1 cellular context compared by ENCODE assay signal in the genomic region with DNA sequence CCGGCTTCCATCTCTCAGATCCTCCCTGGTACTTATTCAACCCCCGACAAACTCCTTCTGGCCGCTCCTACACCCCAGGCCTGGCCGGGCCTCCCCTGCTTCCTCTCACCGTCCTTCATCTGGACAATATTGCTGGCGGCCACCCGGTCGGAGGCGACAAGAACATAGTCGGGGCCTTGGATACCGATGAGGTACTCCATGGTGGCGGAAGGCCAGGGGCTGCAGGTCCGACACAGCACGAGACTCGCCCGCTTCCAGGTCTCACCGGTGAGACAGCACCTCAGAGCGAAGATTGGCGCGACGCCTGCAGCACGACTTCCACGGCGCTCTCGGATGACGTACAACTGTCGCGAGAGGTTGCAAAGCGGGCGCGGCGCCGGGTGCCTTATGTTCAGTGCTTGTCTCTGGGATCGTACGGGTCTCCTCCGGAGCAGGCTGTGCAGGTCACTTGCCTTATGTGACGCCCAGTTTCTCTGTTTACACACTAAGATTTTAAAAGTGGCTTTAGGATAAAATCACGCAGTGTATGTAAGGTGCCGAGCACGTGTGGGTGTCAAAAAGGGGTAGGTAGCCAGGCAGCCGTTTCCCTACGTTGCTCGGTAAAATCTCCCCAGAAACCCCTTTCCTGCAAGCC.
TF ChIP-seq lines count a peak whose summit lies in the region.

TSS of gene PSMB2 (minus strand) at position 294 of the 634 bp plus-strand sequence. CDS start at position 200, 94 bp downstream.

TF ChIP-seq in K562, 482 proteins besides CTCF, POLR2A, EP300 and RAD21 (continued from another document and continues in another):
- TF ChIP-seq, protein P1, sequence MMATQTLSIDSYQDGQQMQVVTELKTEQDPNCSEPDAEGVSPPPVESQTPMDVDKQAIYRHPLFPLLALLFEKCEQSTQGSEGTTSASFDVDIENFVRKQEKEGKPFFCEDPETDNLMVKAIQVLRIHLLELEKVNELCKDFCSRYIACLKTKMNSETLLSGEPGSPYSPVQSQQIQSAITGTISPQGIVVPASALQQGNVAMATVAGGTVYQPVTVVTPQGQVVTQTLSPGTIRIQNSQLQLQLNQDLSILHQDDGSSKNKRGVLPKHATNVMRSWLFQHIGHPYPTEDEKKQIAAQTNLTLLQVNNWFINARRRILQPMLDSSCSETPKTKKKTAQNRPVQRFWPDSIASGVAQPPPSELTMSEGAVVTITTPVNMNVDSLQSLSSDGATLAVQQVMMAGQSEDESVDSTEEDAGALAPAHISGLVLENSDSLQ (IDR thresholded peaks at IDR 0.05) = peak; percentile 71
- TF ChIP-seq RBBP5 (IDR thresholded peaks at IDR 0.05; ENCODE audit: borderline replicate concordance, insufficient read depth, low read length, poor library complexity, severe bottlenecking) (peak; percentile 99), UBTF (IDR thresholded peaks at IDR 0.05; ENCODE audit: borderline replicate concordance in 1 of 2, low read depth in 2 of 2, low read length in 2 of 2) (peak; percentile 63 to 67; a peak in 2 of 4 replicates), RB1 (IDR thresholded peaks at IDR 0.05; ENCODE audit: low read depth) (peak; percentile 78; the same call in 1 of the 2 replicates), CTBP1 (IDR thresholded peaks at IDR 0.05; ENCODE audit: borderline replicate concordance) (peak; percentile 71; the same call in 1 of the 2 replicates), RBM25 (IDR thresholded peaks at IDR 0.05; ENCODE audit: low read depth, low read length, severe bottlenecking) (no peak), ZEB2 (IDR thresholded peaks at IDR 0.05) (peak; percentile 11; the same call in 1 of the 2 replicates), TBL1XR1 (IDR thresholded peaks at IDR 0.05; ENCODE audit: low read length in 2 of 2) (peak; percentile 62 to 92; a peak in 3 of 4 replicates), MAFK (IDR thresholded peaks at IDR 0.05; ENCODE audit: low read length) (peak; percentile 38), TEAD4 (IDR thresholded peaks at IDR 0.05; ENCODE audit: low read length) (peak; percentile 42), TEAD4 (CRISPR knock-in tag; IDR thresholded peaks at IDR 0.05; ENCODE audit: borderline replicate concordance) (no peak), CC2D1A (IDR thresholded peaks at IDR 0.05) (no peak), L3MBTL2 (IDR thresholded peaks at IDR 0.05) (peak; percentile 82), ZMIZ1 (IDR thresholded peaks at IDR 0.05; ENCODE audit: low read depth in 2 of 2, low read length in 2 of 2) (peak in 1 of 2 experiments; percentile 49; a peak in 1 of 4 replicates), DIDO1 (tag; IDR thresholded peaks at IDR 0.05; ENCODE audit: low read depth) (peak; percentile 93), BRF1 (IDR thresholded peaks at IDR 0.05; ENCODE audit: borderline replicate concordance, extremely low read depth, insufficient read length) (no peak), MED1 (CRISPR knock-in tag; IDR thresholded peaks at IDR 0.05; ENCODE audit: borderline replicate concordance) (no peak), ARHGAP35 (IDR thresholded peaks at IDR 0.05; ENCODE audit: partially characterized antibody) (peak; percentile 79), DPF2 (IDR thresholded peaks at IDR 0.05) (peak; percentile 23), CXXC5 (CRISPR knock-in tag; IDR thresholded peaks at IDR 0.05) (peak; percentile 85), NCOA2 (IDR thresholded peaks at IDR 0.05; ENCODE audit: partially characterized antibody in 2 of 2) (no peak), NFIC (IDR thresholded peaks at IDR 0.05) (peak; percentile 92), FOXK2 (conservative IDR thresholded peaks at IDR 0.05 in 1 of 2, IDR thresholded peaks at IDR 0.05 in 1 of 2; ENCODE audit: low read depth in 2 of 2) (peak; percentile 87 to 90), HNRNPK (IDR thresholded peaks at IDR 0.05; ENCODE audit: low read depth, low read length, poor library complexity, severe bottlenecking) (no peak), CREBBP (IDR thresholded peaks at IDR 0.05; ENCODE audit: low read depth, low read length) (no peak), NCOA1 (IDR thresholded peaks at IDR 0.05; ENCODE audit: low read depth) (no peak), KDM2B (CRISPR knock-in tag; IDR thresholded peaks at IDR 0.05) (no peak; the same call in 1 of the 2 replicates), MTA3 (IDR thresholded peaks at IDR 0.05; ENCODE audit: borderline replicate concordance) (peak; percentile 88; the same call in 1 of the 2 replicates), NELFE (IDR thresholded peaks at IDR 0.05; ENCODE audit: insufficient read depth, insufficient read length) (no peak), CSDE1 (IDR thresholded peaks at IDR 0.05) (peak in 1 of 2 experiments; percentile 74; a peak in 2 of 4 replicates), ZBTB33 (CRISPR knock-in tag; IDR thresholded peaks at IDR 0.05) (peak; percentile 49), NR2C2 (CRISPR knock-in tag; IDR thresholded peaks at IDR 0.05) (no peak; the same call in 1 of the 2 replicates), NR2C2 (tag; IDR thresholded peaks at IDR 0.05) (peak; percentile 71; the same call in 1 of the 2 replicates), POLR2B (IDR thresholded peaks at IDR 0.05; ENCODE audit: low read depth, partially characterized antibody) (peak; percentile 92), ZFP36 (IDR thresholded peaks at IDR 0.05; ENCODE audit: low read depth, low read length, partially characterized antibody) (peak; percentile 28), MAFG (tag; conservative IDR thresholded peaks at IDR 0.05) (no peak; the same call in 1 of the 2 replicates), PML (IDR thresholded peaks at IDR 0.05; ENCODE audit: low read length) (peak; percentile 91), KDM5B (IDR thresholded peaks at IDR 0.05; ENCODE audit: insufficient replicate concordance, low read depth, low read length) (peak; percentile 96)
- TF ChIP-seq, protein P2, sequence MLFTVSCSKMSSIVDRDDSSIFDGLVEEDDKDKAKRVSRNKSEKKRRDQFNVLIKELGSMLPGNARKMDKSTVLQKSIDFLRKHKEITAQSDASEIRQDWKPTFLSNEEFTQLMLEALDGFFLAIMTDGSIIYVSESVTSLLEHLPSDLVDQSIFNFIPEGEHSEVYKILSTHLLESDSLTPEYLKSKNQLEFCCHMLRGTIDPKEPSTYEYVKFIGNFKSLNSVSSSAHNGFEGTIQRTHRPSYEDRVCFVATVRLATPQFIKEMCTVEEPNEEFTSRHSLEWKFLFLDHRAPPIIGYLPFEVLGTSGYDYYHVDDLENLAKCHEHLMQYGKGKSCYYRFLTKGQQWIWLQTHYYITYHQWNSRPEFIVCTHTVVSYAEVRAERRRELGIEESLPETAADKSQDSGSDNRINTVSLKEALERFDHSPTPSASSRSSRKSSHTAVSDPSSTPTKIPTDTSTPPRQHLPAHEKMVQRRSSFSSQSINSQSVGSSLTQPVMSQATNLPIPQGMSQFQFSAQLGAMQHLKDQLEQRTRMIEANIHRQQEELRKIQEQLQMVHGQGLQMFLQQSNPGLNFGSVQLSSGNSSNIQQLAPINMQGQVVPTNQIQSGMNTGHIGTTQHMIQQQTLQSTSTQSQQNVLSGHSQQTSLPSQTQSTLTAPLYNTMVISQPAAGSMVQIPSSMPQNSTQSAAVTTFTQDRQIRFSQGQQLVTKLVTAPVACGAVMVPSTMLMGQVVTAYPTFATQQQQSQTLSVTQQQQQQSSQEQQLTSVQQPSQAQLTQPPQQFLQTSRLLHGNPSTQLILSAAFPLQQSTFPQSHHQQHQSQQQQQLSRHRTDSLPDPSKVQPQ (CRISPR knock-in tag; IDR thresholded peaks at IDR 0.05; ENCODE audit: borderline replicate concordance) = no peak
- TF ChIP-seq, protein P3, sequence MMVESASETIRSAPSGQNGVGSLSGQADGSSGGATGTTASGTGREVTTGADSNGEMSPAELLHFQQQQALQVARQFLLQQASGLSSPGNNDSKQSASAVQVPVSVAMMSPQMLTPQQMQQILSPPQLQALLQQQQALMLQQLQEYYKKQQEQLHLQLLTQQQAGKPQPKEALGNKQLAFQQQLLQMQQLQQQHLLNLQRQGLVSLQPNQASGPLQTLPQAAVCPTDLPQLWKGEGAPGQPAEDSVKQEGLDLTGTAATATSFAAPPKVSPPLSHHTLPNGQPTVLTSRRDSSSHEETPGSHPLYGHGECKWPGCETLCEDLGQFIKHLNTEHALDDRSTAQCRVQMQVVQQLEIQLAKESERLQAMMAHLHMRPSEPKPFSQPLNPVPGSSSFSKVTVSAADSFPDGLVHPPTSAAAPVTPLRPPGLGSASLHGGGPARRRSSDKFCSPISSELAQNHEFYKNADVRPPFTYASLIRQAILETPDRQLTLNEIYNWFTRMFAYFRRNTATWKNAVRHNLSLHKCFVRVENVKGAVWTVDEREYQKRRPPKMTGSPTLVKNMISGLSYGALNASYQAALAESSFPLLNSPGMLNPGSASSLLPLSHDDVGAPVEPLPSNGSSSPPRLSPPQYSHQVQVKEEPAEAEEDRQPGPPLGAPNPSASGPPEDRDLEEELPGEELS (CRISPR knock-in tag; IDR thresholded peaks at IDR 0.05; ENCODE audit: borderline replicate concordance) = peak; percentile 93
- TF ChIP-seq, protein P4, sequence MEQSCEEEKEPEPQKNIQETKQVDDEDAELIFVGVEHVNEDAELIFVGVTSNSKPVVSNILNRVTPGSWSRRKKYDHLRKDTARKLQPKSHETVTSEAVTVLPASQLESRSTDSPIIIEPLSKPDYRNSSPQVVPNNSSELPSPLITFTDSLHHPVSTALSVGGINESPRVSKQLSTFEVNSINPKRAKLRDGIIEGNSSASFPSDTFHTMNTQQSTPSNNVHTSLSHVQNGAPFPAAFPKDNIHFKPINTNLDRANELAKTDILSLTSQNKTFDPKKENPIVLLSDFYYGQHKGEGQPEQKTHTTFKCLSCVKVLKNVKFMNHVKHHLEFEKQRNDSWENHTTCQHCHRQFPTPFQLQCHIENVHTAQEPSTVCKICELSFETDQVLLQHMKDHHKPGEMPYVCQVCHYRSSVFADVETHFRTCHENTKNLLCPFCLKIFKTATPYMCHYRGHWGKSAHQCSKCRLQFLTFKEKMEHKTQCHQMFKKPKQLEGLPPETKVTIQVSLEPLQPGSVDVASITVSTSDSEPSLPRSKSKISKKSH (CRISPR knock-in tag; IDR thresholded peaks at IDR 0.05) = no peak
- TF ChIP-seq, protein P5, sequence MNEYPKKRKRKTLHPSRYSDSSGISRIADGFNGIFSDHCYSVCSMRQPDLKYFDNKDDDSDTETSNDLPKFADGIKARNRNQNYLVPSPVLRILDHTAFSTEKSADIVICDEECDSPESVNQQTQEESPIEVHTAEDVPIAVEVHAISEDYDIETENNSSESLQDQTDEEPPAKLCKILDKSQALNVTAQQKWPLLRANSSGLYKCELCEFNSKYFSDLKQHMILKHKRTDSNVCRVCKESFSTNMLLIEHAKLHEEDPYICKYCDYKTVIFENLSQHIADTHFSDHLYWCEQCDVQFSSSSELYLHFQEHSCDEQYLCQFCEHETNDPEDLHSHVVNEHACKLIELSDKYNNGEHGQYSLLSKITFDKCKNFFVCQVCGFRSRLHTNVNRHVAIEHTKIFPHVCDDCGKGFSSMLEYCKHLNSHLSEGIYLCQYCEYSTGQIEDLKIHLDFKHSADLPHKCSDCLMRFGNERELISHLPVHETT (CRISPR knock-in tag; conservative IDR thresholded peaks at IDR 0.05 in 1 of 2, IDR thresholded peaks at IDR 0.05 in 1 of 2) = peak in 1 of 2 experiments; percentile 57; a peak in 1 of 4 replicates
